ENCODE assay signal across 8 cellular contexts in the genomic region with DNA sequence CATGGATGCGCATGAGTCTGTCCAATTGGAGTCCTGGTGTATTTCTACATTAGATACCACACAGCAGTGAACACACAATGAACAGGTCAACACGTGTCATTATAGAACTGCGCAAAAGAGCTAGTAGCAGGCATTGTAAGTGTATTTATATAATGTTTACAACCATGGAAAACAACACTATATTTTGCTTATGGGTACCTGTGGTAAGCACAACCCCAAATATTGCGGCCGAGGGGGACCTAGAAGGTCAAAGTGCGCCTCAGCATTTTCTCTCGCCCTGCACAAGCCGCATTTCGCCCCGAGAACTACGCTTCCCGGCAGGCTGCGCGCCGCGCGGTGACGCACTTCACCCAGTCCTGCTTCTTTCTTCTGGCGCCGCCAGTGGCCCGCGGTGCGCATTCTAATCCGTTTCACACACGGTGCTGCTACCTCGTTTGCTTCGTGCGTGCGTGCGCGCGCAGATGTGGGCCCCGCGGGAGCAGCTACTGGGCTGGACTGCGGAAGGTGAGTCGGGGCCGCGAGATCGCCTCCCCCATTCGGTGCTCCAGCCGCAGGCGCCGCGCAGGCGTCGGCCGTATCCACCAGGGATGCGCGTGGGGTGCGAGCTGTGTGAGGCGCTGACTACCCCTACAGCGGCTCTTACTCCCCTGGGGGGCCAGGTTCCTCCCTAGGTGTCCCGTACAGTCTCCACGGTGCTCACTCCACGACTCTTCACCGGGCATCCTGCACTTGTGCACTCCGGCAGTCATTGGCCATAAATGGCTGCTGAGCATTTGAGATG. TPM values are rescaled to one million over a fixed set of nuclear protein-coding genes. Genes with fewer than 3 reads are reported as not detected.
DNase-seq lines count a peak whose midpoint lies in the region; ATAC-seq and TF ChIP-seq lines count a peak whose summit lies in the region.

Gene ZNF589 (plus strand): TSS at position 394 of the 781 bp plus-strand sequence. CDS start 68 bp downstream, at position 462.

- H3K4me1 ChIP-seq in adipocyte (ENCODE audit: control insufficient read depth, insufficient read depth, low read length) (peaks cover 38% of the 10 kb centered on the region), heart right ventricle (peaks cover 0 to 23% (median 17%) of the 10 kb centered on the region in 9 donors), prostate gland (replicated peaks) (peaks cover 13% of the 10 kb centered on the region), urinary bladder (ENCODE audit: insufficient read depth) (no peaks in the 10 kb centered on the region)

- TF ChIP-seq CTCF in GM12874 (IDR thresholded peaks at IDR 0.05; ENCODE audit: insufficient read depth, low read depth, low read length) (peak; percentile 47; the same call in 1 of the 2 replicates), heart right ventricle (IDR thresholded peaks at IDR 0.05) (peak in 4 of 9 donors; percentile 29 to 54 (median 48)), prostate gland (IDR thresholded peaks at IDR 0.05) (peak in 3 of 4 experiments; percentile 31 to 48 (median 39))

- H3K27ac ChIP-seq in heart right ventricle (peak within 1 kb of the TSS in 9 of 10 donors; percentile 74 to 90 (median 82)), prostate gland (peak within 1 kb of the TSS; percentile 72 to 80), urinary bladder (ENCODE audit: low read depth) (peak within 1 kb of the TSS; percentile 26)

- DNase-seq in NCI-H128 (lab: John Stamatoyannopoulos, UW; ENCODE audit: unreplicated experiment) (peak; percentile 74), SW480 (ENCODE audit: low spot score) (peak; percentile 94), adipocyte (ENCODE audit: low read depth) (peak; percentile 91), heart right ventricle (peak; percentile 89), prostate gland (ENCODE audit: low spot score) (peak; percentile 94)

- 4% methylated on average over 57 of the region's 57 CpGs for WGBS in heart right ventricle, 2 donors
- WGBS in prostate gland, result 4% methylated on average over 56 of the region's 57 CpGs
- WGBS in urinary bladder, result 4% methylated on average over 57 of the region's 57 CpGs

- intact Hi-C loops in heart right ventricle (cut with DNase I), result no loop called here
- intact Hi-C loops in prostate gland (cut with DNase I), result no loop called here

- H3K4me3 ChIP-seq in adipocyte (ENCODE audit: low read length) (peak within 1 kb of the TSS; percentile 98), heart right ventricle (peak within 1 kb of the TSS; percentile 74 to 90 (median 84)), prostate gland (peak within 1 kb of the TSS; percentile 56 to 70), urinary bladder (ENCODE audit: low read depth, low read length) (peak within 1 kb of the TSS; percentile 59)

- H3K36me3 ChIP-seq in adipocyte (ENCODE audit: control insufficient read depth, insufficient read depth, low read length, severe bottlenecking) (no peaks in the 10 kb centered on the region), heart right ventricle (no peaks in the 10 kb centered on the region), prostate gland (no peaks in the 10 kb centered on the region), urinary bladder (ENCODE audit: insufficient read depth) (no peaks in the 10 kb centered on the region)

- no peaks in the 10 kb centered on the region for H3K27me3 ChIP-seq in adipocyte (replicated peaks; ENCODE audit: control insufficient read depth, insufficient read depth, low read length)
- H3K27me3 ChIP-seq in heart right ventricle, result no peaks in the 10 kb centered on the region
- H3K27me3 ChIP-seq in prostate gland (replicated peaks; ENCODE audit: insufficient read depth), result no peaks in the 10 kb centered on the region

- H3K9ac ChIP-seq in adipocyte (ENCODE audit: low read length), result peak within 1 kb of the TSS; percentile 94

- ATAC-seq in HG02759 (IDR thresholded peaks at IDR 0.05; ENCODE audit: unreplicated experiment), result peak; percentile 95
- ATAC-seq in heart right ventricle, result peak; percentile 95 to 98 (median 97)

- TF ChIP-seq POLR2A in prostate gland (IDR thresholded peaks at IDR 0.05), result peak; percentile 85

- H3K9me3 ChIP-seq in adipocyte (ENCODE audit: control insufficient read depth, low read length) (no peaks in the 10 kb centered on the region), heart right ventricle (no peaks in the 10 kb centered on the region), prostate gland (no peaks in the 10 kb centered on the region)

RNA-seq across cellular contexts. Expression of gene ZNF589, which starts in this region (rescaled TPM):
- 1 to 10 TPM; 3.6 to 7.0 (median 4.4) TPM for total RNA-seq in heart right ventricle
- 1 to 10 TPM; 2.9 to 5.9 TPM for polyA plus RNA-seq in heart right ventricle
- 10 to 100 TPM; 21.2 to 28.3 TPM for total RNA-seq in prostate gland
- total RNA-seq in urinary bladder, result 6.9 TPM
- 12.5 TPM for polyA plus RNA-seq in urinary bladder

Comparison
In these comparisons a context has a peak if more than half of its experiments do, and no peak if none do; other contexts are left out.
1. Peak in every context shown above with its lines: DNase-seq, ATAC-seq, H3K4me3 ChIP-seq and H3K27ac ChIP-seq.
2. H3K27ac ChIP-seq: peak in every context shown above with its lines; median percentile 82 in heart right ventricle; 76 in prostate gland; 26 in urinary bladder.